In genomic region chr2:142944264-142944663, GRCh38 we compare ENCODE assay signal across 12 cellular contexts.
A peak's percentile ranks its signal among the peaks of the same experiment; 100 is the strongest.
DNase-seq lines count a peak whose midpoint lies in the region; ATAC-seq and TF ChIP-seq lines count a peak whose summit lies in the region.
"Had no signal": no experiment of that assay in that cellular context is flagged by ENCODE, and none has a peak within 500 bp of the region (broad histone marks: within the 10 kb centered on the region; RNA-seq: fewer than 3 reads in every experiment).

No MANE protein-coding gene starts in this region.

- 0 out of 2 replicates have a peak overlapping the region, but pooled peaks have one; percentile 10 for H3K27ac ChIP-seq in ACC112 (ENCODE audit: low read depth, low read length)
- H3K27ac ChIP-seq in foreskin keratinocyte, result peak overlapping the region; percentile 45
- H3K27ac ChIP-seq: uterus had no signal

- POLR2A ChIA-PET in activated CD8-positive, alpha-beta T cell treated with anti-CD3 and anti-CD28 coated beads, Interleukin-2, amount 10 ng/mL, durations not matched to agents 7 days and 5 days (lab: Charles Lee), result no interaction called here

- H3K9ac ChIP-seq in adipocyte (ENCODE audit: low read length), result no peak overlapping the region

- TF ChIP-seq CTCF in foreskin keratinocyte (conservative IDR thresholded peaks at IDR 0.05), result no peak

- DNase-seq in adipocyte (ENCODE audit: low read depth) (peak; percentile 34), foreskin keratinocyte (peak; percentile 32 to 60), GM19240 (ENCODE audit: insufficient read length, low spot score) (no peak)
- DNase-seq in activated CD8-positive, alpha-beta T cell treated with anti-CD3 and anti-CD28 coated beads, Interleukin-2, amount 10 ng/mL, durations not matched to agents 7 days and 5 days, result no peak
- DNase-seq: activated CD4-positive, alpha-beta memory T cell treated with anti-CD3 and anti-CD28 coated beads, Interleukin-2, amount 10 ng/mL, durations not matched to agents 7 days and 5 days; amygdala; uterus had no signal

- no peaks in the 10 kb centered on the region for H3K36me3 ChIP-seq in ACC112 (ENCODE audit: insufficient read depth, low read length)
- no peaks in the 10 kb centered on the region for H3K36me3 ChIP-seq in adipocyte (ENCODE audit: control insufficient read depth, insufficient read depth, low read length, severe bottlenecking)
- H3K36me3 ChIP-seq: uterus had no signal

- H3K4me3 ChIP-seq in ACC112 (ENCODE audit: low read depth, low read length), result no peak overlapping the region
- H3K4me3 ChIP-seq in adipocyte (ENCODE audit: low read length), result no peak overlapping the region
- H3K4me3 ChIP-seq: uterus had no signal

- H3K4me1 ChIP-seq in ACC112 (ENCODE audit: control insufficient read depth, insufficient read depth, low read length, unreplicated experiment) (peaks cover 24% of the 10 kb centered on the region), adipocyte (ENCODE audit: control insufficient read depth, insufficient read depth, low read length) (peaks cover 3% of the 10 kb centered on the region), foreskin keratinocyte (peaks cover 30% of the 10 kb centered on the region)
- H3K4me1 ChIP-seq: uterus had no signal

- H3K9me3 ChIP-seq in adipocyte (ENCODE audit: control insufficient read depth, low read length), result no peaks in the 10 kb centered on the region
- H3K9me3 ChIP-seq: uterus had no signal

- no peak overlapping the region for H3K4me3 Mint-ChIP-seq in activated CD8-positive, alpha-beta T cell treated with anti-CD3 and anti-CD28 coated beads, Interleukin-2, amount 10 ng/mL, durations not matched to agents 7 days and 5 days
- H3K4me3 Mint-ChIP-seq: activated CD4-positive, alpha-beta memory T cell treated with anti-CD3 and anti-CD28 coated beads, Interleukin-2, amount 10 ng/mL, durations not matched to agents 7 days and 5 days; stimulated activated memory B cell treated with anti-CD40 and anti-IgM and Interleukin-4, amounts not matched to agents 10 μg/mL and 1 μg/mL and 100 μg/mL, for 72 hours had no signal

- no peaks in the 10 kb centered on the region for H3K4me1 Mint-ChIP-seq in activated CD8-positive, alpha-beta T cell treated with anti-CD3 and anti-CD28 coated beads, Interleukin-2, amount 10 ng/mL, durations not matched to agents 7 days and 5 days (ENCODE audit: low read depth)
- H3K4me1 Mint-ChIP-seq: activated CD4-positive, alpha-beta memory T cell treated with anti-CD3 and anti-CD28 coated beads, Interleukin-2, amount 10 ng/mL, durations not matched to agents 7 days and 5 days had no signal

- H3K9me3 Mint-ChIP-seq in activated CD8-positive, alpha-beta T cell treated with anti-CD3 and anti-CD28 coated beads, Interleukin-2, amount 10 ng/mL, durations not matched to agents 7 days and 5 days (ENCODE audit: insufficient read depth), result no peaks in the 10 kb centered on the region
- H3K9me3 Mint-ChIP-seq: activated CD4-positive, alpha-beta memory T cell treated with anti-CD3 and anti-CD28 coated beads, Interleukin-2, amount 10 ng/mL, durations not matched to agents 7 days and 5 days had no signal

- H3K27me3 ChIP-seq in ACC112 (ENCODE audit: insufficient read depth, low read length) (no peaks in the 10 kb centered on the region), adipocyte (replicated peaks; ENCODE audit: control insufficient read depth, insufficient read depth, low read length) (no peaks in the 10 kb centered on the region), foreskin keratinocyte (no peaks in the 10 kb centered on the region)
- H3K27me3 ChIP-seq: uterus had no signal

- no peak overlapping the region for H3K27ac Mint-ChIP-seq in activated CD8-positive, alpha-beta T cell treated with anti-CD3 and anti-CD28 coated beads, Interleukin-2, amount 10 ng/mL, durations not matched to agents 7 days and 5 days
- H3K27ac Mint-ChIP-seq: activated CD4-positive, alpha-beta memory T cell treated with anti-CD3 and anti-CD28 coated beads, Interleukin-2, amount 10 ng/mL, durations not matched to agents 7 days and 5 days; stimulated activated memory B cell treated with anti-CD40 and anti-IgM and Interleukin-4, amounts not matched to agents 10 μg/mL and 1 μg/mL and 100 μg/mL, for 72 hours had no signal

- H3K79me2 ChIP-seq in ACC112 (ENCODE audit: control insufficient read depth, insufficient read depth, low read length, unreplicated experiment), result no peaks in the 10 kb centered on the region

- H3K36me3 Mint-ChIP-seq in activated CD8-positive, alpha-beta T cell treated with anti-CD3 and anti-CD28 coated beads, Interleukin-2, amount 10 ng/mL, durations not matched to agents 7 days and 5 days (ENCODE audit: low read depth), result no peaks in the 10 kb centered on the region

- CTCF ChIA-PET in activated CD8-positive, alpha-beta T cell treated with anti-CD3 and anti-CD28 coated beads, Interleukin-2, amount 10 ng/mL, durations not matched to agents 7 days and 5 days (lab: Charles Lee), result no interaction called here

- ATAC-seq in HG02610 (IDR thresholded peaks at IDR 0.05; ENCODE audit: unreplicated experiment) (peak; percentile 43), foreskin keratinocyte (peak; percentile 90), GM19395 (IDR thresholded peaks at IDR 0.05; ENCODE audit: unreplicated experiment) (no peak), GM21367 (IDR thresholded peaks at IDR 0.05; ENCODE audit: unreplicated experiment) (no peak)
- no peak for ATAC-seq in activated CD8-positive, alpha-beta T cell treated with anti-CD3 and anti-CD28 coated beads, Interleukin-2, amount 10 ng/mL, durations not matched to agents 7 days and 5 days
- ATAC-seq: stimulated activated memory B cell treated with anti-CD40 and anti-IgM and Interleukin-4, amounts not matched to agents 10 μg/mL and 1 μg/mL and 100 μg/mL, for 72 hours had no signal

- no peak overlapping the region for H2AFZ ChIP-seq in ACC112 (ENCODE audit: low read length, unreplicated experiment)

- H3K27me3 Mint-ChIP-seq in activated CD8-positive, alpha-beta T cell treated with anti-CD3 and anti-CD28 coated beads, Interleukin-2, amount 10 ng/mL, durations not matched to agents 7 days and 5 days (ENCODE audit: low read depth), result peaks cover 3% of the 10 kb centered on the region
- H3K27me3 Mint-ChIP-seq: stimulated activated memory B cell treated with anti-CD40 and anti-IgM and Interleukin-4, amounts not matched to agents 10 μg/mL and 1 μg/mL and 100 μg/mL, for 72 hours had no signal

Comparison
In these comparisons a context has a peak if more than half of its experiments do, and no peak if none do; other contexts are left out.
1. ATAC-seq: peak in HG02610 (single experiment) and foreskin keratinocyte (single experiment); none in GM19395 (single experiment), GM21367 (single experiment) and activated CD8-positive, alpha-beta T cell treated with anti-CD3 and anti-CD28 coated beads, Interleukin-2, amount 10 ng/mL, durations not matched to agents 7 days and 5 days (single experiment).
2. DNase-seq: peak in adipocyte (single experiment) and foreskin keratinocyte (2 of 2); none in GM19240 (single experiment) and activated CD8-positive, alpha-beta T cell treated with anti-CD3 and anti-CD28 coated beads, Interleukin-2, amount 10 ng/mL, durations not matched to agents 7 days and 5 days (single experiment).